In the genomic region with DNA sequence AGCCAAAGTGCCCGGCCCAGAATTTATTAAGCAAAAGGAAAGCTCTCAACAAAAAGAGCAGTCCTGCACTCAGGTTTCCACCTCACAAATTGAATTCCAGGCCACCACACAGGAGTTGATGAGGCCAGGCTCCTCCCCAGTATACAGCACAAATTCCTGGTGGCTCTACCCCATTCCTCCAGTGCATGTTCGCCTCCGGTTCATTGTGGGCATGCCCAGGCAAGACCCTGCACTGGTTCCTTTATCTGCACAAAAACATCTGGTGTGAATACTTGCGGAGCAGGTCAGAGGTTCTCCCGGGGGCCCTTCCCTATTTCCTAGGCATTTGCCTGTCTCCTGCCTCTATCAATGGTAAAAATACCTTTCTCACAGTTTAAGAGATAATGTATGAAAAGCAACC, we compare ENCODE assay signal across 11 cellular contexts.
DNase-seq lines count a peak whose midpoint lies in the region; ATAC-seq and TF ChIP-seq lines count a peak whose summit lies in the region.
"Had no signal": no experiment of that assay in that cellular context is flagged by ENCODE, and none has a peak within 500 bp of the region (broad histone marks: within the 10 kb centered on the region; RNA-seq: fewer than 3 reads in every experiment).

No MANE protein-coding gene starts in this region.

- H3K9me3 Mint-ChIP-seq in progenitor cell of endocrine pancreas (ENCODE audit: low read depth): peaks cover 10% of the 10 kb centered on the region
- H3K9me3 Mint-ChIP-seq: activated CD8-positive, alpha-beta T cell treated with anti-CD3 and anti-CD28 coated beads for 36 hours had no signal

- no peaks in the 10 kb centered on the region for H3K27me3 Mint-ChIP-seq in progenitor cell of endocrine pancreas
- H3K27me3 Mint-ChIP-seq: activated CD8-positive, alpha-beta T cell treated with anti-CD3 and anti-CD28 coated beads for 36 hours had no signal

- H3K4me1 ChIP-seq in HAP-1: no peaks in the 10 kb centered on the region
- H3K4me1 ChIP-seq: transverse colon had no signal

- H3K27me3 ChIP-seq in HAP-1 (ENCODE audit: low read depth): no peaks in the 10 kb centered on the region
- H3K27me3 ChIP-seq: transverse colon had no signal

- no peak overlapping the region for H3K4me3 ChIP-seq in HAP-1
- H3K4me3 ChIP-seq: PC-9, transverse colon had no signal

- H3K4me1 Mint-ChIP-seq in progenitor cell of endocrine pancreas (ENCODE audit: low read depth): peaks cover 12% of the 10 kb centered on the region

- H3K36me3 ChIP-seq in HAP-1 (replicated peaks): no peaks in the 10 kb centered on the region
- H3K36me3 ChIP-seq: transverse colon had no signal

- no peaks in the 10 kb centered on the region for H3K9me3 ChIP-seq in HAP-1
- H3K9me3 ChIP-seq: transverse colon had no signal

- H3K36me3 Mint-ChIP-seq in progenitor cell of endocrine pancreas (ENCODE audit: insufficient read depth): peaks cover 3% of the 10 kb centered on the region

- no peak for TF ChIP-seq CTCF in progenitor cell of endocrine pancreas (IDR thresholded peaks at IDR 0.05; ENCODE audit: unreplicated experiment)

- peak overlapping the region; percentile 88 for H3K27ac Mint-ChIP-seq in progenitor cell of endocrine pancreas
- H3K27ac Mint-ChIP-seq: activated CD8-positive, alpha-beta T cell treated with anti-CD3 and anti-CD28 coated beads for 36 hours had no signal

- ATAC-seq in GM21381 (IDR thresholded peaks at IDR 0.05; ENCODE audit: unreplicated experiment): no peak
- ATAC-seq: activated CD8-positive, alpha-beta T cell treated with anti-CD3 and anti-CD28 coated beads for 36 hours had no signal

- in situ Hi-C loops in HAP-1 (cut with MboI; ENCODE audit: low sequenced_read_pairs): no loop called here

- H3K4me3 Mint-ChIP-seq in progenitor cell of endocrine pancreas (ENCODE audit: low read depth): peak overlapping the region; percentile 20
- H3K4me3 Mint-ChIP-seq: activated CD8-positive, alpha-beta T cell treated with anti-CD3 and anti-CD28 coated beads for 36 hours had no signal

- DNase-seq in HAP-1 (ENCODE audit: low spot score in 2 of 2) (peak; percentile 23 to 59), SK-N-DZ (ENCODE audit: low spot score) (peak; percentile 23), fibroblast of peridontal ligament (ENCODE audit: extremely low read depth) (peak; percentile 62), progenitor cell of endocrine pancreas (ENCODE audit: low spot score, unreplicated experiment) (peak; percentile 18)
- no peak for DNase-seq in stimulated activated CD4-positive, alpha-beta T cell treated with anti-CD3 and anti-CD28 coated beads, Interleukin-2, amount 100 ng/mL, for 24 hours
- no peak for DNase-seq in stimulated activated CD4-positive, alpha-beta T cell treated with anti-CD3 and anti-CD28 coated beads, Interleukin-1b, Interleukin-23, amount 100 ng/mL, for 48 hours
- DNase-seq in stimulated activated naive CD4-positive, alpha-beta T cell treated with Interleukin-2 at 50 U/mL for 16 hours (lab: John Stamatoyannopoulos, UW): no peak
- DNase-seq: activated CD8-positive, alpha-beta T cell treated with anti-CD3 and anti-CD28 coated beads for 36 hours; transverse colon had no signal

Comparison
In these comparisons a context has a peak if more than half of its experiments do, and no peak if none do; other contexts are left out.
1. DNase-seq: peak in HAP-1 (2 of 2), SK-N-DZ (single experiment), fibroblast of peridontal ligament (single experiment) and progenitor cell of endocrine pancreas (single experiment); none in stimulated activated CD4-positive, alpha-beta T cell treated with anti-CD3 and anti-CD28 coated beads, Interleukin-2, amount 100 ng/mL, for 24 hours (0 of 2), stimulated activated CD4-positive, alpha-beta T cell treated with anti-CD3 and anti-CD28 coated beads, Interleukin-1b, Interleukin-23, amount 100 ng/mL, for 48 hours (single experiment) and stimulated activated naive CD4-positive, alpha-beta T cell treated with Interleukin-2 at 50 U/mL for 16 hours (single experiment).